2 cellular contexts compared by ENCODE assay signal in the genomic region with DNA sequence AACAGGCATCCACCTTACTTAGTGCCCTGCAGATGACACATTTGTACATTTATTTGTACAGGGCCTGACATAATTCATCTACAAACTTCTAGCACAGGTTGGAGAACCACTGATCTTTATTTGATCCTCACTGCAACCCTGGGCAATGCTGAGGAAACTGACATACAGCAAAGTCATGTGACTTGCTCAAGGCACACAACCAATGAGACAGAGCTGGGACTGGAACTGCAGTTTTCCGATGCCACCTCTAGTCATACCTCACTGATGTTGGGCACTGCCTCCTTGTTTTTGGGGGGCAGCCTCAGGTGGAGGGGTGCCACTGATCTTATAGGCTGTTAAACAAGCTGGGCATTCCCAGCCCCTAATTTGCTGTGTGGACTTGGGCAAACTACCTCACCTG.
TF ChIP-seq lines count a peak whose summit lies in the region.

No MANE protein-coding gene starts in this region.

TF ChIP-seq in Ishikawa, 13 proteins besides CTCF, POLR2A, EP300 and RAD21:
- TF ChIP-seq USF1 (IDR thresholded peaks at IDR 0.05): 0 out of 2 replicates have a peak, but pooled peaks have one; percentile 6
- TF ChIP-seq TAF1 (IDR thresholded peaks at IDR 0.05; ENCODE audit: low read depth): no peak

TF ChIP-seq in GM12878, 131 proteins besides CTCF, POLR2A, EP300 and RAD21 (continued from another document):
- no peak for TF ChIP-seq USF2 (IDR thresholded peaks at IDR 0.05; ENCODE audit: borderline replicate concordance, low read depth, low read length)
- TF ChIP-seq, protein P1, sequence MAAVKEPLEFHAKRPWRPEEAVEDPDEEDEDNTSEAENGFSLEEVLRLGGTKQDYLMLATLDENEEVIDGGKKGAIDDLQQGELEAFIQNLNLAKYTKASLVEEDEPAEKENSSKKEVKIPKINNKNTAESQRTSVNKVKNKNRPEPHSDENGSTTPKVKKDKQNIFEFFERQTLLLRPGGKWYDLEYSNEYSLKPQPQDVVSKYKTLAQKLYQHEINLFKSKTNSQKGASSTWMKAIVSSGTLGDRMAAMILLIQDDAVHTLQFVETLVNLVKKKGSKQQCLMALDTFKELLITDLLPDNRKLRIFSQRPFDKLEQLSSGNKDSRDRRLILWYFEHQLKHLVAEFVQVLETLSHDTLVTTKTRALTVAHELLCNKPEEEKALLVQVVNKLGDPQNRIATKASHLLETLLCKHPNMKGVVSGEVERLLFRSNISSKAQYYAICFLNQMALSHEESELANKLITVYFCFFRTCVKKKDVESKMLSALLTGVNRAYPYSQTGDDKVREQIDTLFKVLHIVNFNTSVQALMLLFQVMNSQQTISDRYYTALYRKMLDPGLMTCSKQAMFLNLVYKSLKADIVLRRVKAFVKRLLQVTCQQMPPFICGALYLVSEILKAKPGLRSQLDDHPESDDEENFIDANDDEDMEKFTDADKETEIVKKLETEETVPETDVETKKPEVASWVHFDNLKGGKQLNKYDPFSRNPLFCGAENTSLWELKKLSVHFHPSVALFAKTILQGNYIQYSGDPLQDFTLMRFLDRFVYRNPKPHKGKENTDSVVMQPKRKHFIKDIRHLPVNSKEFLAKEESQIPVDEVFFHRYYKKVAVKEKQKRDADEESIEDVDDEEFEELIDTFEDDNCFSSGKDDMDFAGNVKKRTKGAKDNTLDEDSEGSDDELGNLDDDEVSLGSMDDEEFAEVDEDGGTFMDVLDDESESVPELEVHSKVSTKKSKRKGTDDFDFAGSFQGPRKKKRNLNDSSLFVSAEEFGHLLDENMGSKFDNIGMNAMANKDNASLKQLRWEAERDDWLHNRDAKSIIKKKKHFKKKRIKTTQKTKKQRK (IDR thresholded peaks at IDR 0.05; ENCODE audit: low read depth, low read length): no peak
TF ChIP-seq in GM12878: peak in this region for 0.
